2 cellular contexts compared by ENCODE assay signal in the genomic region with DNA sequence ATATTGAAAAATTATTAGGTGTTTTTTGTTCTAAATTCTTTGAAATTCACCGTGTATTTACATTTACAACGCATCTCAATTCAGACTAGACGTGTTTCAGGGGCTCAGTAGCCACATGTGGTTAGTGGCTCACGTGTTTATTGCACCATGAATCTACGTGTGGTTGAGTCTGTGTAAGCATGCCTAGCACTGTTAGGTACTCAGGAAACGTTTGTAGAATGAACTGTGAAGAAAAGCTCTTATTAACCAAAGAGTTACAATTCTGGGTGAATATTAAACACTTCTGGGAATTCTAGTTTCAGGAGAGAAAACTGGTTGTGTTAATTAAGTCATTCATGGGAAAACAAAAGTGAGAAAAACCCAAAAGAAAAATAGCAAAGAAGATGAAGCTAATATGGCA.
TF ChIP-seq lines count a peak whose summit lies in the region.

No MANE protein-coding gene starts in this region.

TF ChIP-seq in GM23338, 12 proteins besides CTCF, POLR2A, EP300 and RAD21 (continued from another document):
- TF ChIP-seq ZNF462 (CRISPR knock-in tag; IDR thresholded peaks at IDR 0.05) (no peak), EZH2phosphoT487 (IDR thresholded peaks at IDR 0.05; ENCODE audit: unreplicated experiment) (no peak), ZNF114 (CRISPR knock-in tag; IDR thresholded peaks at IDR 0.05) (no peak), CREB1 (CRISPR knock-in tag; IDR thresholded peaks at IDR 0.05; ENCODE audit: low read depth) (no peak), ETS1 (IDR thresholded peaks at IDR 0.05) (no peak), ZNF331 (CRISPR knock-in tag; IDR thresholded peaks at IDR 0.05; ENCODE audit: low read depth) (no peak), STAT1 (IDR thresholded peaks at IDR 0.05; ENCODE audit: unreplicated experiment) (no peak), JUNB (IDR thresholded peaks at IDR 0.05; ENCODE audit: unreplicated experiment) (no peak), POLR2AphosphoS5 (IDR thresholded peaks at IDR 0.05; ENCODE audit: low read depth) (no peak)
- TF ChIP-seq, protein P1, sequence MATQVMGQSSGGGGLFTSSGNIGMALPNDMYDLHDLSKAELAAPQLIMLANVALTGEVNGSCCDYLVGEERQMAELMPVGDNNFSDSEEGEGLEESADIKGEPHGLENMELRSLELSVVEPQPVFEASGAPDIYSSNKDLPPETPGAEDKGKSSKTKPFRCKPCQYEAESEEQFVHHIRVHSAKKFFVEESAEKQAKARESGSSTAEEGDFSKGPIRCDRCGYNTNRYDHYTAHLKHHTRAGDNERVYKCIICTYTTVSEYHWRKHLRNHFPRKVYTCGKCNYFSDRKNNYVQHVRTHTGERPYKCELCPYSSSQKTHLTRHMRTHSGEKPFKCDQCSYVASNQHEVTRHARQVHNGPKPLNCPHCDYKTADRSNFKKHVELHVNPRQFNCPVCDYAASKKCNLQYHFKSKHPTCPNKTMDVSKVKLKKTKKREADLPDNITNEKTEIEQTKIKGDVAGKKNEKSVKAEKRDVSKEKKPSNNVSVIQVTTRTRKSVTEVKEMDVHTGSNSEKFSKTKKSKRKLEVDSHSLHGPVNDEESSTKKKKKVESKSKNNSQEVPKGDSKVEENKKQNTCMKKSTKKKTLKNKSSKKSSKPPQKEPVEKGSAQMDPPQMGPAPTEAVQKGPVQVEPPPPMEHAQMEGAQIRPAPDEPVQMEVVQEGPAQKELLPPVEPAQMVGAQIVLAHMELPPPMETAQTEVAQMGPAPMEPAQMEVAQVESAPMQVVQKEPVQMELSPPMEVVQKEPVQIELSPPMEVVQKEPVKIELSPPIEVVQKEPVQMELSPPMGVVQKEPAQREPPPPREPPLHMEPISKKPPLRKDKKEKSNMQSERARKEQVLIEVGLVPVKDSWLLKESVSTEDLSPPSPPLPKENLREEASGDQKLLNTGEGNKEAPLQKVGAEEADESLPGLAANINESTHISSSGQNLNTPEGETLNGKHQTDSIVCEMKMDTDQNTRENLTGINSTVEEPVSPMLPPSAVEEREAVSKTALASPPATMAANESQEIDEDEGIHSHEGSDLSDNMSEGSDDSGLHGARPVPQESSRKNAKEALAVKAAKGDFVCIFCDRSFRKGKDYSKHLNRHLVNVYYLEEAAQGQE (IDR thresholded peaks at IDR 0.05; ENCODE audit: unreplicated experiment): no peak

TF ChIP-seq in H1, 55 proteins besides CTCF, POLR2A, EP300 and RAD21 (continued from another document):
- TF ChIP-seq E2F6 (IDR thresholded peaks at IDR 0.05) (no peak), SP2 (IDR thresholded peaks at IDR 0.05; ENCODE audit: low read length) (no peak), HDAC6 (IDR thresholded peaks at IDR 0.05; ENCODE audit: low read depth, low read length) (no peak), EZH2 (IDR thresholded peaks at IDR 0.05; ENCODE audit: low read depth, low read length, severe bottlenecking) (no peak), JUN (IDR thresholded peaks at IDR 0.05; ENCODE audit: low read depth, low read length) (no peak), GABPA (IDR thresholded peaks at IDR 0.05; ENCODE audit: borderline replicate concordance, insufficient read depth, low read length) (no peak), SP1 (IDR thresholded peaks at IDR 0.05; ENCODE audit: low read depth, low read length) (no peak), CBX5 (IDR thresholded peaks at IDR 0.05; ENCODE audit: low read depth, low read length) (no peak), SIN3A (conservative IDR thresholded peaks at IDR 0.05 in 1 of 2, IDR thresholded peaks at IDR 0.05 in 1 of 2; ENCODE audit: low read depth in 1 of 2, low read length in 2 of 2) (no peak), PHF8 (conservative IDR thresholded peaks at IDR 0.05; ENCODE audit: low read depth, low read length) (no peak), SP4 (IDR thresholded peaks at IDR 0.05; ENCODE audit: low read length) (no peak), YY1 (IDR thresholded peaks at IDR 0.05; ENCODE audit: low read depth, low read length) (no peak), FOSL1 (IDR thresholded peaks at IDR 0.05; ENCODE audit: insufficient read depth, low read depth, low read length) (no peak), KDM5A (IDR thresholded peaks at IDR 0.05; ENCODE audit: low read length) (no peak), SAP30 (IDR thresholded peaks at IDR 0.05; ENCODE audit: insufficient read depth, insufficient replicate concordance, low read length) (no peak)
- TF ChIP-seq, protein P2, sequence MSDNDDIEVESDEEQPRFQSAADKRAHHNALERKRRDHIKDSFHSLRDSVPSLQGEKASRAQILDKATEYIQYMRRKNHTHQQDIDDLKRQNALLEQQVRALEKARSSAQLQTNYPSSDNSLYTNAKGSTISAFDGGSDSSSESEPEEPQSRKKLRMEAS (IDR thresholded peaks at IDR 0.05): no peak
- TF ChIP-seq, protein P3, sequence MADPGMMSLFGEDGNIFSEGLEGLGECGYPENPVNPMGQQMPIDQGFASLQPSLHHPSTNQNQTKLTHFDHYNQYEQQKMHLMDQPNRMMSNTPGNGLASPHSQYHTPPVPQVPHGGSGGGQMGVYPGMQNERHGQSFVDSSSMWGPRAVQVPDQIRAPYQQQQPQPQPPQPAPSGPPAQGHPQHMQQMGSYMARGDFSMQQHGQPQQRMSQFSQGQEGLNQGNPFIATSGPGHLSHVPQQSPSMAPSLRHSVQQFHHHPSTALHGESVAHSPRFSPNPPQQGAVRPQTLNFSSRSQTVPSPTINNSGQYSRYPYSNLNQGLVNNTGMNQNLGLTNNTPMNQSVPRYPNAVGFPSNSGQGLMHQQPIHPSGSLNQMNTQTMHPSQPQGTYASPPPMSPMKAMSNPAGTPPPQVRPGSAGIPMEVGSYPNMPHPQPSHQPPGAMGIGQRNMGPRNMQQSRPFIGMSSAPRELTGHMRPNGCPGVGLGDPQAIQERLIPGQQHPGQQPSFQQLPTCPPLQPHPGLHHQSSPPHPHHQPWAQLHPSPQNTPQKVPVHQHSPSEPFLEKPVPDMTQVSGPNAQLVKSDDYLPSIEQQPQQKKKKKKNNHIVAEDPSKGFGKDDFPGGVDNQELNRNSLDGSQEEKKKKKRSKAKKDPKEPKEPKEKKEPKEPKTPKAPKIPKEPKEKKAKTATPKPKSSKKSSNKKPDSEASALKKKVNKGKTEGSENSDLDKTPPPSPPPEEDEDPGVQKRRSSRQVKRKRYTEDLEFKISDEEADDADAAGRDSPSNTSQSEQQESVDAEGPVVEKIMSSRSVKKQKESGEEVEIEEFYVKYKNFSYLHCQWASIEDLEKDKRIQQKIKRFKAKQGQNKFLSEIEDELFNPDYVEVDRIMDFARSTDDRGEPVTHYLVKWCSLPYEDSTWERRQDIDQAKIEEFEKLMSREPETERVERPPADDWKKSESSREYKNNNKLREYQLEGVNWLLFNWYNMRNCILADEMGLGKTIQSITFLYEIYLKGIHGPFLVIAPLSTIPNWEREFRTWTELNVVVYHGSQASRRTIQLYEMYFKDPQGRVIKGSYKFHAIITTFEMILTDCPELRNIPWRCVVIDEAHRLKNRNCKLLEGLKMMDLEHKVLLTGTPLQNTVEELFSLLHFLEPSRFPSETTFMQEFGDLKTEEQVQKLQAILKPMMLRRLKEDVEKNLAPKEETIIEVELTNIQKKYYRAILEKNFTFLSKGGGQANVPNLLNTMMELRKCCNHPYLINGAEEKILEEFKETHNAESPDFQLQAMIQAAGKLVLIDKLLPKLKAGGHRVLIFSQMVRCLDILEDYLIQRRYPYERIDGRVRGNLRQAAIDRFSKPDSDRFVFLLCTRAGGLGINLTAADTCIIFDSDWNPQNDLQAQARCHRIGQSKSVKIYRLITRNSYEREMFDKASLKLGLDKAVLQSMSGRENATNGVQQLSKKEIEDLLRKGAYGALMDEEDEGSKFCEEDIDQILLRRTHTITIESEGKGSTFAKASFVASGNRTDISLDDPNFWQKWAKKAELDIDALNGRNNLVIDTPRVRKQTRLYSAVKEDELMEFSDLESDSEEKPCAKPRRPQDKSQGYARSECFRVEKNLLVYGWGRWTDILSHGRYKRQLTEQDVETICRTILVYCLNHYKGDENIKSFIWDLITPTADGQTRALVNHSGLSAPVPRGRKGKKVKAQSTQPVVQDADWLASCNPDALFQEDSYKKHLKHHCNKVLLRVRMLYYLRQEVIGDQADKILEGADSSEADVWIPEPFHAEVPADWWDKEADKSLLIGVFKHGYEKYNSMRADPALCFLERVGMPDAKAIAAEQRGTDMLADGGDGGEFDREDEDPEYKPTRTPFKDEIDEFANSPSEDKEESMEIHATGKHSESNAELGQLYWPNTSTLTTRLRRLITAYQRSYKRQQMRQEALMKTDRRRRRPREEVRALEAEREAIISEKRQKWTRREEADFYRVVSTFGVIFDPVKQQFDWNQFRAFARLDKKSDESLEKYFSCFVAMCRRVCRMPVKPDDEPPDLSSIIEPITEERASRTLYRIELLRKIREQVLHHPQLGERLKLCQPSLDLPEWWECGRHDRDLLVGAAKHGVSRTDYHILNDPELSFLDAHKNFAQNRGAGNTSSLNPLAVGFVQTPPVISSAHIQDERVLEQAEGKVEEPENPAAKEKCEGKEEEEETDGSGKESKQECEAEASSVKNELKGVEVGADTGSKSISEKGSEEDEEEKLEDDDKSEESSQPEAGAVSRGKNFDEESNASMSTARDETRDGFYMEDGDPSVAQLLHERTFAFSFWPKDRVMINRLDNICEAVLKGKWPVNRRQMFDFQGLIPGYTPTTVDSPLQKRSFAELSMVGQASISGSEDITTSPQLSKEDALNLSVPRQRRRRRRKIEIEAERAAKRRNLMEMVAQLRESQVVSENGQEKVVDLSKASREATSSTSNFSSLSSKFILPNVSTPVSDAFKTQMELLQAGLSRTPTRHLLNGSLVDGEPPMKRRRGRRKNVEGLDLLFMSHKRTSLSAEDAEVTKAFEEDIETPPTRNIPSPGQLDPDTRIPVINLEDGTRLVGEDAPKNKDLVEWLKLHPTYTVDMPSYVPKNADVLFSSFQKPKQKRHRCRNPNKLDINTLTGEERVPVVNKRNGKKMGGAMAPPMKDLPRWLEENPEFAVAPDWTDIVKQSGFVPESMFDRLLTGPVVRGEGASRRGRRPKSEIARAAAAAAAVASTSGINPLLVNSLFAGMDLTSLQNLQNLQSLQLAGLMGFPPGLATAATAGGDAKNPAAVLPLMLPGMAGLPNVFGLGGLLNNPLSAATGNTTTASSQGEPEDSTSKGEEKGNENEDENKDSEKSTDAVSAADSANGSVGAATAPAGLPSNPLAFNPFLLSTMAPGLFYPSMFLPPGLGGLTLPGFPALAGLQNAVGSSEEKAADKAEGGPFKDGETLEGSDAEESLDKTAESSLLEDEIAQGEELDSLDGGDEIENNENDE (IDR thresholded peaks at IDR 0.05; ENCODE audit: insufficient replicate concordance, low read length): no peak
